ENCODE assay signal across 10 cellular contexts in the genomic region with DNA sequence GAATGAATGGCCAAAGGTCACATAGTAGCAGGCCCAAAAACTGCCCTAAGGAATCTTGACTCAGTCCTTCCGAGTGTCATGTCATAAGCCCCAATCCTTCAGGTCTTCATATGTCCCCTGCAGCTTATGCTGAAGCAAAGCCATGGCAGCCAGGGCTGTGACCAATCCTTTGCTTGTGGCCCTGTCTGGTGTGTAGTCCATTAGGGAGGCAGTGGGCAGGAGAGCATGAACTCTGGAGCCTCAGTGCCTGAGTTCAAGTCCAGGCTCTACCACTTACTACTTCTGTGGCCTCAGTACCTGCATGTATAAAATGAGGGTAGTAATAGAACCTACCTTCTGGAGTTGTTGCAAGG. TPM values are rescaled to one million over a fixed set of nuclear protein-coding genes. Genes with fewer than 3 reads are reported as not detected.
DNase-seq lines count a peak whose midpoint lies in the region; ATAC-seq, FAIRE-seq and TF ChIP-seq lines count a peak whose summit lies in the region.
"Had no signal": no experiment of that assay in that cellular context is flagged by ENCODE, and none has a peak within 500 bp of the region (broad histone marks: within the 10 kb centered on the region; RNA-seq: fewer than 3 reads in every experiment).

No MANE protein-coding gene starts in this region.

- ATAC-seq in CD4-positive, alpha-beta T cell (ENCODE audit: poor library complexity) = no peak

- H3K27ac ChIP-seq in CD4-positive, alpha-beta T cell (ENCODE audit: low read depth, low read length) = no peak overlapping the region
- peak overlapping the region; percentile 94 for H3K27ac ChIP-seq in epithelial cell of prostate

- no peaks in the 10 kb centered on the region for H3K9me3 Mint-ChIP-seq in CD4-positive, alpha-beta T cell

- intact Hi-C loops in CD4-positive, alpha-beta T cell (cut with DNase I, micrococcal nuclease) = no loop called here
- intact Hi-C loops in posterior vena cava (cut with DNase I) = no loop called here

- no peaks in the 10 kb centered on the region for H3K9me3 ChIP-seq in CD4-positive, alpha-beta T cell (ENCODE audit: control insufficient read depth, low read length)

- peaks cover 95% of the 10 kb centered on the region for H3K4me1 Mint-ChIP-seq in CD4-positive, alpha-beta T cell (ENCODE audit: low read depth)

- no peak for DNase-seq in CD4-positive, alpha-beta T cell
- peak; percentile 18 for DNase-seq in LoVo (ENCODE audit: low spot score)
- no peak for DNase-seq in epithelial cell of prostate (ENCODE audit: low read depth, low spot score)
- DNase-seq in posterior vena cava (ENCODE audit: low spot score) = peak; percentile 48
- no peak for DNase-seq in D341Med (ENCODE audit: low spot score)
- DNase-seq in dedifferentiated amniotic fluid mesenchymal stem cell (ENCODE audit: extremely low spot score) = no peak
- no peak for DNase-seq in RCC 7860 (ENCODE audit: low spot score)
- DNase-seq: dermis blood vessel endothelial cell; DMS53; stimulated activated naive CD4-positive, alpha-beta T cell treated with Interleukin-2 at 50 U/mL for 16 hours had no signal

- H3K36me3 Mint-ChIP-seq in CD4-positive, alpha-beta T cell (ENCODE audit: low read depth) = no peaks in the 10 kb centered on the region

- peak overlapping the region; percentile 69 for H3K4me3 Mint-ChIP-seq in CD4-positive, alpha-beta T cell

- H3K27me3 ChIP-seq in CD4-positive, alpha-beta T cell (ENCODE audit: control insufficient read depth, insufficient read depth, low read length) = no peaks in the 10 kb centered on the region

- peak overlapping the region; percentile 82 for H3K27ac Mint-ChIP-seq in CD4-positive, alpha-beta T cell

- TF ChIP-seq CTCF in CD4-positive, alpha-beta T cell (IDR thresholded peaks at IDR 0.05) = no peak

- FAIRE-seq in RCC 7860 (lab: Jason Lieb, UNC) = no peak

- CTCF ChIA-PET in CD4-positive, alpha-beta T cell (lab: Charles Lee) = interaction anchor here (1.3 to 2.5 kb wide), 2 partner anchors 36 to 167 kb away, joined by 3 to 6 read pairs; no protein-coding TSS in a partner anchor

- POLR2A ChIA-PET in CD4-positive, alpha-beta T cell (lab: Charles Lee) = interaction anchor here (1.0 to 3.6 kb wide), 2 partner anchors 16 to 25 kb away, joined by 5 to 18 read pairs; no protein-coding TSS in a partner anchor

- H3K27me3 Mint-ChIP-seq in CD4-positive, alpha-beta T cell = no peaks in the 10 kb centered on the region

RNA-seq across cellular contexts. Expression of a gene that starts 20.3 kb away (rescaled TPM):
- 10 to 100 TPM; 12.1 to 13.3 TPM for total RNA-seq in CD4-positive, alpha-beta T cell
- 10 to 100 TPM; 54.6 to 58.1 TPM for total RNA-seq in posterior vena cava

Comparison
In these comparisons a context has a peak if more than half of its experiments do, and no peak if none do; other contexts are left out.
1. DNase-seq: peak in LoVo (single experiment) and posterior vena cava (single experiment); none in CD4-positive, alpha-beta T cell (0 of 10), epithelial cell of prostate (single experiment), D341Med (single experiment), dedifferentiated amniotic fluid mesenchymal stem cell (single experiment) and RCC 7860 (single experiment).